In the genomic region with DNA sequence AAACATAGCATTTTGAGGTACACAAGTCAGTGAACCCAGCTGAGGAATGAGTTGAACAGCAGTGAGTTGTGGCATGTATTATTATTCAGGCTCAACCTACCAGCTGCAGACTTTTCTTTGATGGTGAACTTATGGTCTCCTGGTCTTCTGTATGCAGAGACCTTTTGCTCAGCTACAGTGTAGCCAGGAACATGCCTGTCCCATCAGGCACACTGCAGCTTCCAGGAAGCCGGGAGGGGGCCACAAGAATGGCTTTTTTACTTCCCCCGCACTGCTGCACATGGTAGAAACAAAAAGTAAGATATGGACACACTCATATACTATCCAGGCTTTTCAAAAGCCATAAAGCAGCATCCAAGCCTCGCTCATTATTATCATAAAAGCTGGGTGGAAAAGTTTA, we compare ENCODE assay signal across 2 cellular contexts.
TF ChIP-seq lines count a peak whose summit lies in the region.

No MANE protein-coding gene starts in this region.

TF ChIP-seq in A549, 52 proteins besides CTCF, POLR2A, EP300 and RAD21 (continued from another document):
- TF ChIP-seq RNF2 (IDR thresholded peaks at IDR 0.05; ENCODE audit: borderline replicate concordance, low read depth), result no peak
- no peak for TF ChIP-seq JUN (IDR thresholded peaks at IDR 0.05)
- TF ChIP-seq EHMT2 (IDR thresholded peaks at IDR 0.05; ENCODE audit: low read depth), result no peak
- TF ChIP-seq ESRRA (IDR thresholded peaks at IDR 0.05; ENCODE audit: borderline replicate concordance, low read length), result no peak
- TF ChIP-seq MAFK (IDR thresholded peaks at IDR 0.05; ENCODE audit: partially characterized antibody), result no peak
- TF ChIP-seq, protein P1, sequence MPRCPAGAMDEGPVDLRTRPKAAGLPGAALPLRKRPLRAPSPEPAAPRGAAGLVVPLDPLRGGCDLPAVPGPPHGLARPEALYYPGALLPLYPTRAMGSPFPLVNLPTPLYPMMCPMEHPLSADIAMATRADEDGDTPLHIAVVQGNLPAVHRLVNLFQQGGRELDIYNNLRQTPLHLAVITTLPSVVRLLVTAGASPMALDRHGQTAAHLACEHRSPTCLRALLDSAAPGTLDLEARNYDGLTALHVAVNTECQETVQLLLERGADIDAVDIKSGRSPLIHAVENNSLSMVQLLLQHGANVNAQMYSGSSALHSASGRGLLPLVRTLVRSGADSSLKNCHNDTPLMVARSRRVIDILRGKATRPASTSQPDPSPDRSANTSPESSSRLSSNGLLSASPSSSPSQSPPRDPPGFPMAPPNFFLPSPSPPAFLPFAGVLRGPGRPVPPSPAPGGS (IDR thresholded peaks at IDR 0.05), result no peak
- no peak for TF ChIP-seq FOXS1 (CRISPR knock-in tag; IDR thresholded peaks at IDR 0.05)
- no peak for TF ChIP-seq BHLHE40 (IDR thresholded peaks at IDR 0.05; ENCODE audit: low read depth, low read length)

TF ChIP-seq in IMR-90, 13 proteins besides CTCF, POLR2A, EP300 and RAD21 (continued from another document):
- TF ChIP-seq, protein P2, sequence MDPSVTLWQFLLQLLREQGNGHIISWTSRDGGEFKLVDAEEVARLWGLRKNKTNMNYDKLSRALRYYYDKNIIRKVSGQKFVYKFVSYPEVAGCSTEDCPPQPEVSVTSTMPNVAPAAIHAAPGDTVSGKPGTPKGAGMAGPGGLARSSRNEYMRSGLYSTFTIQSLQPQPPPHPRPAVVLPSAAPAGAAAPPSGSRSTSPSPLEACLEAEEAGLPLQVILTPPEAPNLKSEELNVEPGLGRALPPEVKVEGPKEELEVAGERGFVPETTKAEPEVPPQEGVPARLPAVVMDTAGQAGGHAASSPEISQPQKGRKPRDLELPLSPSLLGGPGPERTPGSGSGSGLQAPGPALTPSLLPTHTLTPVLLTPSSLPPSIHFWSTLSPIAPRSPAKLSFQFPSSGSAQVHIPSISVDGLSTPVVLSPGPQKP (IDR thresholded peaks at IDR 0.05; ENCODE audit: borderline replicate concordance, low read depth, low read length), result no peak
- TF ChIP-seq CHD1 (IDR thresholded peaks at IDR 0.05; ENCODE audit: low read depth, low read length) (no peak), MAZ (IDR thresholded peaks at IDR 0.05; ENCODE audit: borderline replicate concordance, low read depth, low read length) (no peak), FOS (IDR thresholded peaks at IDR 0.05; ENCODE audit: low read depth, low read length) (no peak), MXI1 (IDR thresholded peaks at IDR 0.05; ENCODE audit: borderline replicate concordance, low read depth, low read length) (no peak), RCOR1 (IDR thresholded peaks at IDR 0.05; ENCODE audit: insufficient replicate concordance, low read length) (no peak)
